Comparison of ENCODE assay signal across 17 cellular contexts in genomic region chr7:41188163-41189130, GRCh38.
DNase-seq lines count a peak whose midpoint lies in the region; ATAC-seq, FAIRE-seq and TF ChIP-seq lines count a peak whose summit lies in the region.
"Had no signal": no experiment of that assay in that cellular context is flagged by ENCODE, and none has a peak within 500 bp of the region (broad histone marks: within the 10 kb centered on the region; RNA-seq: fewer than 3 reads in every experiment).

No MANE protein-coding gene starts in this region.

- no peaks in the 10 kb centered on the region for H3K4me1 Mint-ChIP-seq in natural killer cell
- H3K4me1 Mint-ChIP-seq: activated CD4-positive, alpha-beta T cell treated with anti-CD3 and anti-CD28 coated beads for 36 hours; immature natural killer cell had no signal

- no peaks in the 10 kb centered on the region for H3K36me3 ChIP-seq in adrenal gland (replicated peaks in 1 of 2)
- H3K36me3 ChIP-seq: ovary, thyroid gland had no signal

- H3K27ac Mint-ChIP-seq in natural killer cell: no peak overlapping the region
- H3K27ac Mint-ChIP-seq: activated CD4-positive, alpha-beta T cell treated with anti-CD3 and anti-CD28 coated beads for 36 hours; effector memory CD8-positive, alpha-beta T cell; immature natural killer cell had no signal

- H3K27me3 Mint-ChIP-seq in natural killer cell (ENCODE audit: low read depth in 2 of 2): no peaks in the 10 kb centered on the region
- H3K27me3 Mint-ChIP-seq: activated CD4-positive, alpha-beta T cell treated with anti-CD3 and anti-CD28 coated beads for 36 hours; effector memory CD8-positive, alpha-beta T cell had no signal

- no peaks in the 10 kb centered on the region for H3K27me3 ChIP-seq in adrenal gland
- H3K27me3 ChIP-seq: ovary, thyroid gland had no signal

- H3K4me3 ChIP-seq in adrenal gland: no peak overlapping the region
- H3K4me3 ChIP-seq: ovary, thyroid gland had no signal

- ATAC-seq in esophagus mucosa (no peak), natural killer cell (no peak)
- ATAC-seq: activated CD4-positive, alpha-beta T cell treated with anti-CD3 and anti-CD28 coated beads for 36 hours; effector memory CD8-positive, alpha-beta T cell; Right ventricle myocardium inferior had no signal

- H3K4me1 ChIP-seq in adrenal gland (replicated peaks in 1 of 2): no peaks in the 10 kb centered on the region

- TF ChIP-seq POLR2A in adrenal gland (IDR thresholded peaks at IDR 0.05): no peak

- no peak overlapping the region for H3K27ac ChIP-seq in adrenal gland
- H3K27ac ChIP-seq: C4-2B, ovary, thyroid gland had no signal

- 59 to 65% (median 62%) methylated on average over 8 of the region's 8 CpGs for WGBS in adrenal gland, 4 donors

- no peak overlapping the region for H3K4me3 Mint-ChIP-seq in natural killer cell
- H3K4me3 Mint-ChIP-seq: activated CD4-positive, alpha-beta T cell treated with anti-CD3 and anti-CD28 coated beads for 36 hours; effector memory CD8-positive, alpha-beta T cell; immature natural killer cell had no signal

- in situ Hi-C loops in T47D (cut with HindIII; ENCODE audit: low pct_unique_long_range_greater_than_20kb, low sequenced_read_pairs): no loop called here

- no peaks in the 10 kb centered on the region for H3K36me3 Mint-ChIP-seq in natural killer cell
- H3K36me3 Mint-ChIP-seq: immature natural killer cell had no signal

- no peaks in the 10 kb centered on the region for H3K9me3 ChIP-seq in adrenal gland (replicated peaks in 1 of 3)
- H3K9me3 ChIP-seq: ovary, thyroid gland had no signal

- TF ChIP-seq CTCF in adrenal gland (IDR thresholded peaks at IDR 0.05) (no peak), natural killer cell (IDR thresholded peaks at IDR 0.05) (no peak)

- DNase-seq in AG08395 (ENCODE audit: low spot score): peak; percentile 51
- peak; percentile 64 for DNase-seq in HTR-8/SVneo (ENCODE audit: insufficient read length, low spot score)
- DNase-seq in T47D (ENCODE audit: low read depth in 1 of 2, low spot score in 1 of 2): peak; percentile 23 to 86
- DNase-seq in left kidney (ENCODE audit: low read depth, low spot score): peak; percentile 64
- no peak for DNase-seq in iPS-NIHi11 (ENCODE audit: low spot score)
- no peak for DNase-seq in adrenal gland
- DNase-seq in natural killer cell: no peak
- DNase-seq: activated CD4-positive, alpha-beta T cell treated with anti-CD3 and anti-CD28 coated beads for 36 hours; activated naive CD4-positive, alpha-beta T cell; effector memory CD8-positive, alpha-beta T cell; immature natural killer cell; NCI-H2081 treated with DMSO at 0.1 percent for 48 hours; ovary; thyroid gland had no signal

- intact Hi-C loops in adrenal gland (cut with DNase I): no loop called here
- intact Hi-C loops in natural killer cell (cut with micrococcal nuclease): no loop called here

- FAIRE-seq in HTR-8/SVneo (lab: Jason Lieb, UNC): no peak

- peaks cover 3 to 17% of the 10 kb centered on the region in 2 donors for H3K9me3 Mint-ChIP-seq in natural killer cell

Comparison
In these comparisons a context has a peak if more than half of its experiments do, and no peak if none do; other contexts are left out.
1. DNase-seq: peak in AG08395 (single experiment), HTR-8/SVneo (single experiment), T47D (2 of 2) and left kidney (single experiment); none in iPS-NIHi11 (single experiment), adrenal gland (0 of 7) and natural killer cell (single experiment).